8 cellular contexts compared by ENCODE assay signal in the genomic region with DNA sequence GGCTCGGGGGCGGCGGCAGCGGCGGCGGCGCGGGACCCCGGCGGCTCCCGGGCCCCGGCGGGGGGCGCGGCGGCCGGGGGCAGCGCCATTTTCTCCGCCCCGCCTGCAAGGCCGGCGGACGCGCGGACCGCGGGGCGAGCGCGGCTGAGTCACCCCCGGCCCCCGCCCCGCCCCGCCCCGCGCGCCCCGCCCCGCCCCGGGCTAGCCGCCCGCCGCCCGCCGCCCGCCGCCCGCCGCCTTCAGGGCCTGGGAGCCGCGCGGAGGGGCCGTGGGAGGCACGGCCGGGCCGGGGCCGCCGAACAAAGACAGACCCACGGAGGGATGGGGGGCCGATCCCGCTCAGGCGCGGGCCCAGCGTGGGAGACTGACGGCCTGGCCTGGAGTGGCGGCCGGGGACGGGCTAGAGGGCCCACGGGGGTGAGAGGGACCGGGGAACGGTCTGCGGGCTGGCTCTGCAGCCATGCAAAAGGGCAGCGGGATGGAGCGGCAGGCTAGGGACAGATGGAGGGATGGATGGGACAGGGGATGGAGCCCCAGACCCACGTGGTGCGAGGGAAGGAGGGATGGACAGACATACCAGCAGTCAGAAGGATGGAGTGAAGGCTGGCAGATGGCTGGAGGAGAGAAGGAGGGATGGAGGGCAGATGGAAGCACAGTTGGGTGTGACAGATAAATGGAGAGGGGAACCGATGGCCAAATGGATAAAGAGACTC. TPM values are rescaled to one million over a fixed set of nuclear protein-coding genes. Genes with fewer than 3 reads are reported as not detected.
DNase-seq lines count a peak whose midpoint lies in the region; ATAC-seq and TF ChIP-seq lines count a peak whose summit lies in the region.

A gene (minus strand): TSS at position 124 of the 713 bp plus-strand sequence. CDS start 35 bp downstream, at position 89.

- H3K27ac Mint-ChIP-seq in T-helper 2 cell treated with Interferon-gamma antibody and Interleukin-4, amounts not matched to agents 5 μg/mL and 100 μg/mL, for 36 hours = peak within 1 kb of the TSS; percentile 96

- peaks cover 67% of the 10 kb centered on the region for H3K4me1 Mint-ChIP-seq in T-helper 2 cell treated with Interferon-gamma antibody and Interleukin-4, amounts not matched to agents 5 μg/mL and 100 μg/mL, for 36 hours (ENCODE audit: low read depth)

- peaks cover 5% of the 10 kb centered on the region for H3K27me3 ChIP-seq in kidney epithelial cell (ENCODE audit: control insufficient read depth, insufficient read depth, low read length)

- DNase-seq in NCI-H1417 (lab: John Stamatoyannopoulos, UW) = peak; percentile 8 to 48 (median 29)
- no peak for DNase-seq in NCI-H1417 treated with DMSO at 0.1 percent for 48 hours (lab: John Stamatoyannopoulos, UW)
- peak; percentile 53 for DNase-seq in T-helper 2 cell treated with Interferon-gamma antibody and Interleukin-4, amounts not matched to agents 5 μg/mL and 100 μg/mL, for 36 hours (ENCODE audit: low spot score)
- DNase-seq in central memory CD4-positive, alpha-beta T cell = peak; percentile 42
- DNase-seq in kidney epithelial cell (ENCODE audit: low read depth) = no peak
- DNase-seq in stimulated activated CD4-positive, alpha-beta T cell treated with anti-CD3 and anti-CD28 coated beads, Interleukin-15, amount 100 ng/mL, for 24 hours = peak; percentile 58
- DNase-seq in NCI-H226 = no peak

- TF ChIP-seq CTCF in kidney epithelial cell (IDR thresholded peaks at IDR 0.05; ENCODE audit: insufficient read depth, low read length, poor library complexity, severe bottlenecking) = no peak

- H3K9me3 Mint-ChIP-seq in T-helper 2 cell treated with Interferon-gamma antibody and Interleukin-4, amounts not matched to agents 5 μg/mL and 100 μg/mL, for 36 hours = no peaks in the 10 kb centered on the region

- peaks cover 22% of the 10 kb centered on the region for H3K36me3 Mint-ChIP-seq in T-helper 2 cell treated with Interferon-gamma antibody and Interleukin-4, amounts not matched to agents 5 μg/mL and 100 μg/mL, for 36 hours (ENCODE audit: low read depth)

- H3K4me3 Mint-ChIP-seq in T-helper 2 cell treated with Interferon-gamma antibody and Interleukin-4, amounts not matched to agents 5 μg/mL and 100 μg/mL, for 36 hours = peak within 1 kb of the TSS; percentile 97

- H3K27me3 Mint-ChIP-seq in T-helper 2 cell treated with Interferon-gamma antibody and Interleukin-4, amounts not matched to agents 5 μg/mL and 100 μg/mL, for 36 hours (ENCODE audit: low read depth) = no peaks in the 10 kb centered on the region

- ATAC-seq in HG02981 (IDR thresholded peaks at IDR 0.05; ENCODE audit: unreplicated experiment) = peak; percentile 42

- peak within 1 kb of the TSS; percentile 76 for H3K4me3 ChIP-seq in kidney epithelial cell (ENCODE audit: low read depth, low read length)

- no peaks in the 10 kb centered on the region for H3K36me3 ChIP-seq in kidney epithelial cell (ENCODE audit: control insufficient read depth, insufficient read depth, low read length)

RNA-seq across cellular contexts. Expression of the gene that starts here (rescaled TPM):
- 8.7 and 9.1 TPM in 2 replicates for total RNA-seq in kidney epithelial cell

Comparison
In these comparisons a context has a peak if more than half of its experiments do, and no peak if none do; other contexts are left out.
1. DNase-seq: peak in NCI-H1417 (3 of 3), T-helper 2 cell treated with Interferon-gamma antibody and Interleukin-4, amounts not matched to agents 5 μg/mL and 100 μg/mL, for 36 hours (single experiment), central memory CD4-positive, alpha-beta T cell (single experiment) and stimulated activated CD4-positive, alpha-beta T cell treated with anti-CD3 and anti-CD28 coated beads, Interleukin-15, amount 100 ng/mL, for 24 hours (single experiment); none in NCI-H1417 treated with DMSO at 0.1 percent for 48 hours (single experiment), kidney epithelial cell (single experiment) and NCI-H226 (single experiment).